Comparison of ENCODE assay signal across 8 cellular contexts in the genomic region with DNA sequence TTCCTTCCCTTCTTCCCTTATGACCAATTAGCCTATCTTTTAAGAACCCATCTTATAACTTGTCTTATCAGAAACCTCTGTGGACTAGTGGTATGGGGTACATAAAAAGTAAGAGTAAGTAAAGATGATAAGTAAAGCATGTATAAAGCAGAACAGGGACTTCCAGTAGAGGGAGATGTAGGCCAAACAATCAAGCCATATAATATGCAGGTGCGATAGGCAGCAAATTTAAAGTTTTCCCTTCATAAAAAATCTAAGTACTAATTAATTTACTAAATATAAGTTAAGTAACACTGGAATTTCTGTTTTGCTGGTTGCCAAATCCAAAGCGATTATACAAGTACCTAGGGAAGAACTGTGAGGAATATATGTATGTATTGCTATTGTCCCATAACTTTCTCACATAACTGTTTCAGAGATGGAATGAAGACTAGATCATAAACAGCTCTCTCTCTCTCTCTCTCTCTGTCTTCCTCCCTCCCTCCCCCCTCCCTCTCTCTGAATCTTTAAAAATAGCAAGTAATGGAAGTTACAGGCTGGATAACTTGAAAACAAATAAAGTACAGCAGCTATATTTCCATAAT. TPM values are rescaled to one million over a fixed set of nuclear protein-coding genes. Genes with fewer than 3 reads are reported as not detected.
DNase-seq lines count a peak whose midpoint lies in the region; ATAC-seq, FAIRE-seq and TF ChIP-seq lines count a peak whose summit lies in the region.

No MANE protein-coding gene starts in this region.

- no peaks in the 10 kb centered on the region for H3K9me3 ChIP-seq in naive thymus-derived CD4-positive, alpha-beta T cell (ENCODE audit: control insufficient read depth in 2 of 3, low read length in 3 of 3)

- H3K9me3 Mint-ChIP-seq in naive thymus-derived CD4-positive, alpha-beta T cell, result no peaks in the 10 kb centered on the region
- H3K9me3 Mint-ChIP-seq in activated CD4-positive, alpha-beta memory T cell treated with anti-CD3 and anti-CD28 coated beads, Interleukin-2, amount 10 ng/mL, durations not matched to agents 7 days and 5 days, result no peaks in the 10 kb centered on the region

- POLR2A ChIA-PET in naive thymus-derived CD4-positive, alpha-beta T cell (lab: Charles Lee), result no interaction called here
- POLR2A ChIA-PET in activated CD4-positive, alpha-beta memory T cell treated with anti-CD3 and anti-CD28 coated beads, Interleukin-2, amount 10 ng/mL, durations not matched to agents 7 days and 5 days (lab: Charles Lee), result interaction anchor here (1.2 kb wide), 1 partner anchor 26 kb away, joined by 4 read pairs; a partner anchor contains a TSS

- peak; percentile 74 for ATAC-seq in GM21786 (IDR thresholded peaks at IDR 0.05; ENCODE audit: unreplicated experiment)
- ATAC-seq in naive thymus-derived CD4-positive, alpha-beta T cell, result no peak

- H3K4me3 Mint-ChIP-seq in naive thymus-derived CD4-positive, alpha-beta T cell, result no peak overlapping the region
- no peak overlapping the region for H3K4me3 Mint-ChIP-seq in activated CD4-positive, alpha-beta memory T cell treated with anti-CD3 and anti-CD28 coated beads, Interleukin-2, amount 10 ng/mL, durations not matched to agents 7 days and 5 days

- no peak overlapping the region for H3K27ac ChIP-seq in naive thymus-derived CD4-positive, alpha-beta T cell (ENCODE audit: low read depth, low read length)

- no peak overlapping the region for H3K4me3 ChIP-seq in epithelial cell of esophagus (ENCODE audit: low read length)
- no peak overlapping the region for H3K4me3 ChIP-seq in naive thymus-derived CD4-positive, alpha-beta T cell (ENCODE audit: low read length)

- no peak overlapping the region for H3K27ac Mint-ChIP-seq in naive thymus-derived CD4-positive, alpha-beta T cell
- no peak overlapping the region for H3K27ac Mint-ChIP-seq in activated CD4-positive, alpha-beta memory T cell treated with anti-CD3 and anti-CD28 coated beads, Interleukin-2, amount 10 ng/mL, durations not matched to agents 7 days and 5 days

- H3K4me1 Mint-ChIP-seq in naive thymus-derived CD4-positive, alpha-beta T cell, result peaks cover 0 to 9% (median 4%) of the 10 kb centered on the region in 7 donors
- no peaks in the 10 kb centered on the region for H3K4me1 Mint-ChIP-seq in activated CD4-positive, alpha-beta memory T cell treated with anti-CD3 and anti-CD28 coated beads, Interleukin-2, amount 10 ng/mL, durations not matched to agents 7 days and 5 days

- CTCF ChIA-PET in naive thymus-derived CD4-positive, alpha-beta T cell (lab: Charles Lee), result interaction anchor here (1.0 kb wide), 1 partner anchor 26 kb away, joined by 3 read pairs; a partner anchor contains a TSS
- CTCF ChIA-PET in activated CD4-positive, alpha-beta memory T cell treated with anti-CD3 and anti-CD28 coated beads, Interleukin-2, amount 10 ng/mL, durations not matched to agents 7 days and 5 days (lab: Charles Lee), result interaction anchor here (0.5 kb wide), 1 partner anchor 994 kb away, joined by 3 read pairs; no protein-coding TSS in a partner anchor

- no peaks in the 10 kb centered on the region for H3K27me3 Mint-ChIP-seq in naive thymus-derived CD4-positive, alpha-beta T cell
- H3K27me3 Mint-ChIP-seq in activated CD4-positive, alpha-beta memory T cell treated with anti-CD3 and anti-CD28 coated beads, Interleukin-2, amount 10 ng/mL, durations not matched to agents 7 days and 5 days, result no peaks in the 10 kb centered on the region

- FAIRE-seq in GM12891 (lab: Jason Lieb, UNC), result no peak

- H3K27me3 ChIP-seq in naive thymus-derived CD4-positive, alpha-beta T cell (ENCODE audit: control insufficient read depth in 2 of 2, insufficient read depth in 2 of 2, low read length in 2 of 2), result no peaks in the 10 kb centered on the region

- no peaks in the 10 kb centered on the region for H3K4me1 ChIP-seq in naive thymus-derived CD4-positive, alpha-beta T cell (ENCODE audit: control insufficient read depth in 2 of 2, insufficient read depth in 2 of 2, low read length in 2 of 2)

- H3K36me3 Mint-ChIP-seq in naive thymus-derived CD4-positive, alpha-beta T cell, result peaks cover 0 to 30% (median 9%) of the 10 kb centered on the region in 5 donors
- no peaks in the 10 kb centered on the region for H3K36me3 Mint-ChIP-seq in activated CD4-positive, alpha-beta memory T cell treated with anti-CD3 and anti-CD28 coated beads, Interleukin-2, amount 10 ng/mL, durations not matched to agents 7 days and 5 days (ENCODE audit: low read depth)

- no peak for TF ChIP-seq POLR2A in GM12891 (IDR thresholded peaks at IDR 0.05; ENCODE audit: low read depth, low read length)

- in situ Hi-C loops in Caki2 (cut with HindIII; ENCODE audit: low pct_unique_long_range_greater_than_20kb, low sequenced_read_pairs), result no loop called here

- DNase-seq in Caki2 (ENCODE audit: low read depth) (peak; percentile 57), NCI-H524 (lab: John Stamatoyannopoulos, UW) (peak; percentile 1 to 34), epithelial cell of esophagus (ENCODE audit: low read depth) (peak; percentile 55), GM12891 (ENCODE audit: insufficient read length, low spot score) (no peak), hepatic stellate cell (ENCODE audit: low spot score) (no peak)
- no peak for DNase-seq in naive thymus-derived CD4-positive, alpha-beta T cell
- DNase-seq in activated CD4-positive, alpha-beta memory T cell treated with anti-CD3 and anti-CD28 coated beads, Interleukin-2, amount 10 ng/mL, durations not matched to agents 7 days and 5 days, result no peak

- TF ChIP-seq CTCF in epithelial cell of esophagus (IDR thresholded peaks at IDR 0.05; ENCODE audit: insufficient read depth, low read depth, low read length, missing control alignments), result peak; percentile 63

- intact Hi-C loops in naive thymus-derived CD4-positive, alpha-beta T cell (cut with micrococcal nuclease), result no loop called here

- peaks cover 0 to 7% (median 0%) of the 10 kb centered on the region in 3 experiments for H3K36me3 ChIP-seq in naive thymus-derived CD4-positive, alpha-beta T cell (ENCODE audit: control insufficient read depth in 2 of 3, insufficient read depth in 3 of 3, low read length in 3 of 3)

TF ChIP-seq in GM12891, 5 proteins besides CTCF, POLR2A, EP300 and RAD21:
- TF ChIP-seq SPI1 (IDR thresholded peaks at IDR 0.05; ENCODE audit: low read depth, low read length), result no peak
- TF ChIP-seq TAF1 (IDR thresholded peaks at IDR 0.05; ENCODE audit: low read depth, low read length), result no peak
- TF ChIP-seq POU2F2 (IDR thresholded peaks at IDR 0.05; ENCODE audit: low read depth, low read length), result no peak
- TF ChIP-seq PAX5 (IDR thresholded peaks at IDR 0.05; ENCODE audit: insufficient read depth, low read length, severe bottlenecking), result no peak
- TF ChIP-seq POLR2AphosphoS5 (IDR thresholded peaks at IDR 0.05; ENCODE audit: low read depth, low read length), result no peak

RNA-seq across cellular contexts. Expression of a gene that starts 25.7 kb away (rescaled TPM):
- 48.6 and 85.9 TPM in 2 replicates for total RNA-seq in Caki2 (2014; rRNA removed; shearing (Covaris generic); ENCODE audit: low replicate concordance)
- polyA plus RNA-seq in GM12891 (2012; ENCODE audit: low read depth, missing spikeins), result 4.6 TPM
- 10 to 100 TPM in 4 of 5 experiments, 1 to 10 TPM in 1; 8.6 to 27.5 (median 14.5) TPM for total RNA-seq in naive thymus-derived CD4-positive, alpha-beta T cell
- 10 to 100 TPM; 15.2 to 18.5 TPM for polyA plus RNA-seq in naive thymus-derived CD4-positive, alpha-beta T cell
- total RNA-seq in activated CD4-positive, alpha-beta memory T cell treated with anti-CD3 and anti-CD28 coated beads, Interleukin-2, amount 10 ng/mL, durations not matched to agents 7 days and 5 days, result 1 to 10 TPM; 7.0 to 8.9 TPM

RNA-seq across cellular contexts. Expression of a gene that starts 25.8 kb away (rescaled TPM):
- total RNA-seq in Caki2 (2014; rRNA removed; shearing (Covaris generic); ENCODE audit: low replicate concordance), result 123 and 142 TPM in 2 replicates
- polyA plus RNA-seq in GM12891 (2012; ENCODE audit: low read depth, missing spikeins), result 56.1 TPM
- total RNA-seq in naive thymus-derived CD4-positive, alpha-beta T cell, result 100 to 1,000 TPM in 2 of 5 experiments, 10 to 100 TPM in 3; 44.9 to 150 (median 70.8) TPM
- 100 to 1,000 TPM in 1 of 2 donors, 10 to 100 TPM in 1; 79.7 to 101 TPM for polyA plus RNA-seq in naive thymus-derived CD4-positive, alpha-beta T cell
- total RNA-seq in activated CD4-positive, alpha-beta memory T cell treated with anti-CD3 and anti-CD28 coated beads, Interleukin-2, amount 10 ng/mL, durations not matched to agents 7 days and 5 days, result 10 to 100 TPM; 48.3 to 50.4 TPM

Comparison
In these comparisons a context has a peak if more than half of its experiments do, and no peak if none do; other contexts are left out.
1. DNase-seq: peak in Caki2 (single experiment), NCI-H524 (2 of 2) and epithelial cell of esophagus (single experiment); none in GM12891 (single experiment), naive thymus-derived CD4-positive, alpha-beta T cell (0 of 9), hepatic stellate cell (single experiment) and activated CD4-positive, alpha-beta memory T cell treated with anti-CD3 and anti-CD28 coated beads, Interleukin-2, amount 10 ng/mL, durations not matched to agents 7 days and 5 days (single experiment).